ENCODE assay signal across 16 cellular contexts in the genomic region with DNA sequence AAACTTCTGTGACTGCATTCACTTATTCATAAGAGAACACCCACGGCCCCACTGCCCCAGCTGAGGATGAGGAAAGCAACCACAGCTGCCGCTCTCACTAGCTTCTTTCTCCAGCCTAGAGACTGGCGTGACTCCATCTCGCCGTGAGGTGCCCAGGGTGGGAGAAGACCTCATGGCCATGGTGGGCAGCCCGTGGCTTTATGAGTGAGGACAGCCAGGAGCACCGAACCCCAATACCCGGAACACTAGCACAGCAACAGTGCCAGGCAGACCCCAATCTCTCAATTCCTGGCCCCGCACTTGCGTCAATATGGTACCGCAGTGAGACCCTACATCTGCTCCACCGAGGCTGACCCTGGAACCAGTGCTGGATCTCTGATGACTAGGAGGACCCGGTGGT. TPM values are rescaled to one million over a fixed set of nuclear protein-coding genes. Genes with fewer than 3 reads are reported as not detected.
DNase-seq lines count a peak whose midpoint lies in the region; ATAC-seq lines count a peak whose summit lies in the region.
"Had no signal": no experiment of that assay in that cellular context is flagged by ENCODE, and none has a peak within 500 bp of the region (broad histone marks: within the 10 kb centered on the region; RNA-seq: fewer than 3 reads in every experiment).

No MANE protein-coding gene starts in this region.

- H3K36me3 Mint-ChIP-seq in dendritic cell treated with granulocyte-macrophage colony-stimulating factor and Interleukin-4, amounts not matched to agents 40 ng/mL and 50 ng/mL, for 4 days (ENCODE audit: low read depth): no peaks in the 10 kb centered on the region

- no peak overlapping the region for H3K4me3 Mint-ChIP-seq in dendritic cell treated with granulocyte-macrophage colony-stimulating factor and Interleukin-4, amounts not matched to agents 40 ng/mL and 50 ng/mL, for 4 days
- H3K4me3 Mint-ChIP-seq: CD4-positive, alpha-beta T cell had no signal

- no peaks in the 10 kb centered on the region for H3K36me3 ChIP-seq in aorta (ENCODE audit: control insufficient read depth in 1 of 2, insufficient read depth in 2 of 2, low read length in 1 of 2)
- H3K36me3 ChIP-seq: BE2C, HAP-1 had no signal

- peaks cover 0 to under 1% of the 10 kb centered on the region in 2 donors for H3K27me3 ChIP-seq in aorta (ENCODE audit: control insufficient read depth in 1 of 2, insufficient read depth in 2 of 2, low read length in 1 of 2)
- H3K27me3 ChIP-seq: BE2C had no signal

- 92 to 94% methylated on average over 13 of the region's 13 CpGs for WGBS in aorta, 2 donors

- no peaks in the 10 kb centered on the region for H3K9me3 ChIP-seq in aorta (ENCODE audit: control insufficient read depth, low read length)
- H3K9me3 ChIP-seq: BE2C, HAP-1 had no signal

- no peak overlapping the region for H3K4me3 ChIP-seq in aorta (ENCODE audit: low read length in 2 of 2)
- H3K4me3 ChIP-seq: HAP-1 had no signal

- H3K9me3 Mint-ChIP-seq in dendritic cell treated with granulocyte-macrophage colony-stimulating factor and Interleukin-4, amounts not matched to agents 40 ng/mL and 50 ng/mL, for 4 days: no peaks in the 10 kb centered on the region
- H3K9me3 Mint-ChIP-seq: CD4-positive, alpha-beta T cell had no signal

- peak; percentile 20 for DNase-seq in Right ventricle myocardium superior
- DNase-seq in left cardiac atrium: no peak
- DNase-seq in posterior vena cava (ENCODE audit: low spot score): peak; percentile 67
- DNase-seq in aorta: peak; percentile 33 to 57
- DNase-seq in superior temporal gyrus (ENCODE audit: extremely low spot score): no peak
- DNase-seq in NCI-H226: no peak
- DNase-seq: ACHN; BE2C; C1 segment of cervical spinal cord; CD4-positive, alpha-beta T cell; DMS153; DMS79; GDM1 had no signal

- H3K27ac Mint-ChIP-seq in dendritic cell treated with granulocyte-macrophage colony-stimulating factor and Interleukin-4, amounts not matched to agents 40 ng/mL and 50 ng/mL, for 4 days: peak overlapping the region; percentile 86
- H3K27ac Mint-ChIP-seq: CD4-positive, alpha-beta T cell had no signal

- H3K4me1 ChIP-seq in aorta (ENCODE audit: control insufficient read depth in 1 of 2, insufficient read depth in 2 of 2, low read length in 2 of 2): no peaks in the 10 kb centered on the region
- H3K4me1 ChIP-seq: BE2C, HAP-1 had no signal

- H3K4me1 Mint-ChIP-seq in dendritic cell treated with granulocyte-macrophage colony-stimulating factor and Interleukin-4, amounts not matched to agents 40 ng/mL and 50 ng/mL, for 4 days (ENCODE audit: low read depth): peaks cover 38% of the 10 kb centered on the region

- H3K27ac ChIP-seq in aorta (ENCODE audit: low read depth in 1 of 2, low read length in 2 of 2): no peak overlapping the region

- no peak for ATAC-seq in Right ventricle myocardium superior (ENCODE audit: poor library complexity)
- ATAC-seq in left cardiac atrium: no peak
- no peak for ATAC-seq in aorta (ENCODE audit: low FRiP score)
- no peak for ATAC-seq in GM21576 (IDR thresholded peaks at IDR 0.05; ENCODE audit: unreplicated experiment)

- peaks cover 29% of the 10 kb centered on the region for H3K27me3 Mint-ChIP-seq in dendritic cell treated with granulocyte-macrophage colony-stimulating factor and Interleukin-4, amounts not matched to agents 40 ng/mL and 50 ng/mL, for 4 days

- intact Hi-C loops in Right ventricle myocardium superior (cut with DNase I) (no loop called here), left cardiac atrium (cut with DNase I) (no loop called here), posterior vena cava (cut with DNase I) (no loop called here), aorta (cut with DNase I) (no loop called here)
- intact Hi-C loops in dendritic cell treated with granulocyte-macrophage colony-stimulating factor and Interleukin-4, amounts not matched to agents 40 ng/mL and 50 ng/mL, for 4 days (cut with micrococcal nuclease): no loop called here

RNA-seq across cellular contexts. Expression of a gene that starts 29.6 kb away (rescaled TPM):
- total RNA-seq in Right ventricle myocardium superior: 384 TPM
- 100 to 1,000 TPM; 298 to 361 TPM for total RNA-seq in left cardiac atrium
- total RNA-seq in posterior vena cava: 100 to 1,000 TPM; 421 to 510 TPM
- 100 to 1,000 TPM; 451 to 481 TPM for total RNA-seq in aorta
- polyA plus RNA-seq in aorta: 100 to 1,000 TPM in 1 of 2 donors, 10 to 100 TPM in 1; 26.5 to 151 TPM

Comparison
In these comparisons a context has a peak if more than half of its experiments do, and no peak if none do; other contexts are left out.
1. DNase-seq: peak in Right ventricle myocardium superior (single experiment), posterior vena cava (single experiment) and aorta (2 of 2); none in left cardiac atrium (single experiment), superior temporal gyrus (single experiment) and NCI-H226 (single experiment).